ENCODE assay signal across 20 cellular contexts in genomic region chr16:70374213-70374612, GRCh38.
"Had no signal": no experiment of that assay in that cellular context is flagged by ENCODE, and none has a peak within 500 bp of the region (broad histone marks: within the 10 kb centered on the region; RNA-seq: fewer than 3 reads in every experiment).

No MANE protein-coding gene starts in this region.

- H2AFZ ChIP-seq: parathyroid adenoma had no signal

- H3K4me3 ChIP-seq: breast epithelium, esophagus muscularis mucosa, heart right ventricle, sigmoid colon, tibial artery had no signal

- DNase-seq: activated CD8-positive, alpha-beta memory T cell treated with anti-CD3 and anti-CD28 coated beads, Interleukin-2, amount 50 U/mL, for 4 hours; activated gamma-delta T cell treated with Interleukin-2 at 50 U/mL for 16 hours; aorta; cortex of kidney; heart right ventricle; left cardiac atrium; mesendoderm; natural killer cell; SIG-M5; sigmoid colon; stimulated activated CD4-positive, alpha-beta T cell treated with anti-CD3 and anti-CD28 coated beads, Interleukin-4, amount 100 ng/mL, for 24 hours; T-helper 2 cell; tibial artery; WERI-Rb-1 had no signal

- H3K4me1 Mint-ChIP-seq: natural killer cell; stimulated activated effector memory CD8-positive, alpha-beta T cell treated with anti-CD3 and anti-CD28 coated beads, Interleukin-12 subunit alpha, Interleukin-12 subunit beta, amount 100 ng/mL, for 72 hours had no signal

- H3K36me3 Mint-ChIP-seq: natural killer cell had no signal

- H3K9me3 ChIP-seq: breast epithelium, esophagus muscularis mucosa, heart right ventricle, neutrophil, sigmoid colon, tibial artery had no signal

- H3K27me3 ChIP-seq: breast epithelium, esophagus muscularis mucosa, heart right ventricle, neutrophil, sigmoid colon, tibial artery had no signal

- H3K4me3 Mint-ChIP-seq: activated T-helper 1 cell treated with anti-CD3 and anti-CD28 coated beads, Interleukin-12 subunit alpha, Interleukin-12 subunit beta, Interleukin-2, Interleukin-4 antibody, amounts not matched to agents 30 ng/mL and 10 ng/mL and 1 ng/mL, durations not matched to agents 14 hours and 24 hours and 36 hours; natural killer cell; stimulated activated effector memory CD8-positive, alpha-beta T cell treated with anti-CD3 and anti-CD28 coated beads, Interleukin-12 subunit alpha, Interleukin-12 subunit beta, amount 100 ng/mL, for 72 hours had no signal

- H3K36me3 ChIP-seq: breast epithelium had no signal

- ATAC-seq: heart right ventricle; left cardiac atrium; natural killer cell; stimulated activated effector memory CD8-positive, alpha-beta T cell treated with anti-CD3 and anti-CD28 coated beads, Interleukin-12 subunit alpha, Interleukin-12 subunit beta, amount 100 ng/mL, for 72 hours had no signal

- H3K9ac ChIP-seq: parathyroid adenoma had no signal

- H3K27ac Mint-ChIP-seq: activated T-helper 1 cell treated with anti-CD3 and anti-CD28 coated beads, Interleukin-12 subunit alpha, Interleukin-12 subunit beta, Interleukin-2, Interleukin-4 antibody, amounts not matched to agents 30 ng/mL and 10 ng/mL and 1 ng/mL, durations not matched to agents 14 hours and 24 hours and 36 hours had no signal

- H3K79me2 ChIP-seq: parathyroid adenoma had no signal

- H3K27ac ChIP-seq: breast epithelium, esophagus muscularis mucosa, heart right ventricle, neutrophil, parathyroid adenoma, sigmoid colon, WERI-Rb-1 had no signal

- H3K9me3 Mint-ChIP-seq: activated T-helper 1 cell treated with anti-CD3 and anti-CD28 coated beads, Interleukin-12 subunit alpha, Interleukin-12 subunit beta, Interleukin-2, Interleukin-4 antibody, amounts not matched to agents 30 ng/mL and 10 ng/mL and 1 ng/mL, durations not matched to agents 14 hours and 24 hours and 36 hours; natural killer cell; stimulated activated effector memory CD8-positive, alpha-beta T cell treated with anti-CD3 and anti-CD28 coated beads, Interleukin-12 subunit alpha, Interleukin-12 subunit beta, amount 100 ng/mL, for 72 hours had no signal

- H3K4me1 ChIP-seq: breast epithelium, parathyroid adenoma, sigmoid colon had no signal
